Comparison of ENCODE assay signal across 16 cellular contexts in genomic region chr2:162838141-162838500, GRCh38. TPM values are rescaled to one million over a fixed set of nuclear protein-coding genes. Genes with fewer than 3 reads are reported as not detected.
DNase-seq lines count a peak whose midpoint lies in the region; ATAC-seq and TF ChIP-seq lines count a peak whose summit lies in the region.
"Had no signal": no experiment of that assay in that cellular context is flagged by ENCODE, and none has a peak within 500 bp of the region (broad histone marks: within the 10 kb centered on the region; RNA-seq: fewer than 3 reads in every experiment).

No MANE protein-coding gene starts in this region.

- H3K9me3 ChIP-seq in adipocyte (ENCODE audit: control insufficient read depth, low read length) (no peaks in the 10 kb centered on the region), PC-9 (ENCODE audit: insufficient read depth, low read depth) (no peaks in the 10 kb centered on the region)
- H3K9me3 ChIP-seq: esophagus muscularis mucosa, SJCRH30 had no signal

- no peaks in the 10 kb centered on the region for H3K36me3 Mint-ChIP-seq in nephron (ENCODE audit: low read depth)
- no peaks in the 10 kb centered on the region for H3K36me3 Mint-ChIP-seq in T-helper 2 cell treated with Interferon-gamma antibody and Interleukin-4, amounts not matched to agents 5 μg/mL and 100 μg/mL, for 36 hours (ENCODE audit: low read depth)
- no peaks in the 10 kb centered on the region for H3K36me3 Mint-ChIP-seq in activated T-cell treated with anti-CD3 and anti-CD28 coated beads, Interleukin-2, amount 50 U/mL, for 72 hours (ENCODE audit: insufficient read depth in 2 of 2)

- no peaks in the 10 kb centered on the region for H3K9me3 Mint-ChIP-seq in nephron
- no peaks in the 10 kb centered on the region for H3K9me3 Mint-ChIP-seq in T-helper 2 cell treated with Interferon-gamma antibody and Interleukin-4, amounts not matched to agents 5 μg/mL and 100 μg/mL, for 36 hours
- H3K9me3 Mint-ChIP-seq in activated T-cell treated with anti-CD3 and anti-CD28 coated beads, Interleukin-2, amount 50 U/mL, for 72 hours = peaks cover 1 to 6% of the 10 kb centered on the region in 2 donors

- no peak overlapping the region for H3K9ac ChIP-seq in adipocyte (ENCODE audit: low read length)

- DNase-seq in DMS53 (lab: John Stamatoyannopoulos, UW) (peak; percentile 82), NCI-H128 (lab: John Stamatoyannopoulos, UW; ENCODE audit: unreplicated experiment) (peak; percentile 45), adipocyte (ENCODE audit: low read depth) (no peak), PC-9 (no peak)
- DNase-seq in T-helper 2 cell treated with Interferon-gamma antibody and Interleukin-4, amounts not matched to agents 5 μg/mL and 100 μg/mL, for 36 hours (ENCODE audit: low spot score) = no peak
- no peak for DNase-seq in activated T-cell treated with anti-CD3 and anti-CD28 coated beads, Interleukin-2, amount 50 U/mL, for 72 hours
- DNase-seq: activated B cell treated with CpG ODN at 0.5 μM for 24 hours; activated T-cell treated with anti-CD3 and anti-CD28 coated beads, Interleukin-2, amount 50 U/mL, for 24 hours; immature natural killer cell; NCI-H1048; SJCRH30; stimulated activated CD4-positive, alpha-beta T cell treated with anti-CD3 and anti-CD28 coated beads, Interleukin-15, amount 100 ng/mL, for 24 hours had no signal

- H4K20me1 ChIP-seq in PC-9 (ENCODE audit: insufficient read depth) = no peaks in the 10 kb centered on the region

- TF ChIP-seq CTCF in nephron (IDR thresholded peaks at IDR 0.05; ENCODE audit: unreplicated experiment in 3 of 3) (no peak), PC-9 (conservative IDR thresholded peaks at IDR 0.05) (no peak)

- ATAC-seq in activated T-cell treated with anti-CD3 and anti-CD28 coated beads, Interleukin-2, amount 50 U/mL, for 72 hours (replicated peaks in 1 of 2) = no peak
- no peak for ATAC-seq in HG03571 (IDR thresholded peaks at IDR 0.05; ENCODE audit: unreplicated experiment)

- no peak overlapping the region for H3K4me2 ChIP-seq in PC-9

- no peaks in the 10 kb centered on the region for H3K9me2 ChIP-seq in PC-9 (ENCODE audit: insufficient read depth)

- H2AFZ ChIP-seq in PC-9 = no peak overlapping the region

- CTCF ChIA-PET in PC-9 (lab: Charles Lee) = no interaction called here

- H3F3A ChIP-seq in PC-9 (ENCODE audit: insufficient read depth, low read depth) = no peaks in the 10 kb centered on the region

- no peaks in the 10 kb centered on the region for H3K79me2 ChIP-seq in PC-9 (ENCODE audit: low read depth)

- H3K4me3 Mint-ChIP-seq in nephron = peak overlapping the region; percentile 70 to 76 (median 72)
- H3K4me3 Mint-ChIP-seq in T-helper 2 cell treated with Interferon-gamma antibody and Interleukin-4, amounts not matched to agents 5 μg/mL and 100 μg/mL, for 36 hours = no peak overlapping the region
- H3K4me3 Mint-ChIP-seq in activated T-cell treated with anti-CD3 and anti-CD28 coated beads, Interleukin-2, amount 50 U/mL, for 72 hours = no peak overlapping the region
- H3K4me3 Mint-ChIP-seq: activated B cell treated with CpG ODN at 0.5 μM for 24 hours; activated T-cell treated with anti-CD3 and anti-CD28 coated beads, Interleukin-2, amount 50 U/mL, for 24 hours; immature natural killer cell had no signal

- H3K27ac Mint-ChIP-seq in nephron = no peak overlapping the region
- no peak overlapping the region for H3K27ac Mint-ChIP-seq in T-helper 2 cell treated with Interferon-gamma antibody and Interleukin-4, amounts not matched to agents 5 μg/mL and 100 μg/mL, for 36 hours
- H3K27ac Mint-ChIP-seq in activated T-cell treated with anti-CD3 and anti-CD28 coated beads, Interleukin-2, amount 50 U/mL, for 72 hours = no peak overlapping the region
- H3K27ac Mint-ChIP-seq: activated B cell treated with CpG ODN at 0.5 μM for 24 hours; activated T-cell treated with anti-CD3 and anti-CD28 coated beads, Interleukin-2, amount 50 U/mL, for 24 hours; immature natural killer cell had no signal

- H3K27me3 ChIP-seq in adipocyte (replicated peaks; ENCODE audit: control insufficient read depth, insufficient read depth, low read length) (peaks cover 17% of the 10 kb centered on the region), PC-9 (ENCODE audit: insufficient read depth, low read depth) (0 out of 2 replicates have a peak, but pooled peaks cover 3% of the 10 kb centered on the region)
- H3K27me3 ChIP-seq: SJCRH30 had no signal

- H3K4me3 ChIP-seq in adipocyte (ENCODE audit: low read length) = peak overlapping the region; percentile 11
- H3K4me3 ChIP-seq in PC-9 = no peak overlapping the region
- H3K4me3 ChIP-seq: SJCRH30 had no signal

- H3K4me1 ChIP-seq in adipocyte (ENCODE audit: control insufficient read depth, insufficient read depth, low read length) (no peaks in the 10 kb centered on the region), PC-9 (replicated peaks; ENCODE audit: insufficient read depth) (no peaks in the 10 kb centered on the region)
- H3K4me1 ChIP-seq: SJCRH30 had no signal

- BruUV-seq in PC-9 (replicated peaks; lab: Mats Ljungman, UMichigan) = no TSS peak

- H3K27me3 Mint-ChIP-seq in nephron (ENCODE audit: low read depth) = peaks cover 56% of the 10 kb centered on the region
- no peaks in the 10 kb centered on the region for H3K27me3 Mint-ChIP-seq in T-helper 2 cell treated with Interferon-gamma antibody and Interleukin-4, amounts not matched to agents 5 μg/mL and 100 μg/mL, for 36 hours (ENCODE audit: low read depth)
- peaks cover 15% of the 10 kb centered on the region for H3K27me3 Mint-ChIP-seq in activated T-cell treated with anti-CD3 and anti-CD28 coated beads, Interleukin-2, amount 50 U/mL, for 72 hours (ENCODE audit: low read depth)

- peaks cover 16% of the 10 kb centered on the region for H3K4me1 Mint-ChIP-seq in nephron
- no peaks in the 10 kb centered on the region for H3K4me1 Mint-ChIP-seq in T-helper 2 cell treated with Interferon-gamma antibody and Interleukin-4, amounts not matched to agents 5 μg/mL and 100 μg/mL, for 36 hours (ENCODE audit: low read depth)
- H3K4me1 Mint-ChIP-seq in activated T-cell treated with anti-CD3 and anti-CD28 coated beads, Interleukin-2, amount 50 U/mL, for 72 hours (ENCODE audit: low read depth) = no peaks in the 10 kb centered on the region
- H3K4me1 Mint-ChIP-seq: activated B cell treated with CpG ODN at 0.5 μM for 24 hours, immature natural killer cell had no signal

- no peak overlapping the region for H3K27ac ChIP-seq in PC-9
- H3K27ac ChIP-seq: esophagus muscularis mucosa, SJCRH30 had no signal

- H3K36me3 ChIP-seq in adipocyte (ENCODE audit: control insufficient read depth, insufficient read depth, low read length, severe bottlenecking) = no peaks in the 10 kb centered on the region
- H3K36me3 ChIP-seq in PC-9 (ENCODE audit: low read depth) = no peaks in the 10 kb centered on the region
- H3K36me3 ChIP-seq: esophagus muscularis mucosa, SJCRH30 had no signal

- POLR2A ChIA-PET in PC-9 (lab: Charles Lee; ENCODE audit: unreplicated experiment) = no interaction called here

- intact Hi-C loops in PC-9 (cut with micrococcal nuclease; ENCODE audit: unreplicated experiment) = no loop called here

RNA-seq across cellular contexts. Expression of gene KCNH7, which starts 0.4 kb away (rescaled TPM):
- not detected in 2 replicates for total RNA-seq in PC-9 (2021)
- not detected for total RNA-seq in activated T-cell treated with anti-CD3 and anti-CD28 coated beads, Interleukin-2, amount 50 U/mL, for 72 hours
- total RNA-seq: activated B cell treated with CpG ODN at 0.5 μM for 24 hours, aorta had no signal

Comparison
In these comparisons a context has a peak if more than half of its experiments do, and no peak if none do; other contexts are left out.
1. DNase-seq: peak in DMS53 (single experiment) and NCI-H128 (single experiment); none in adipocyte (single experiment), PC-9 (0 of 2), T-helper 2 cell treated with Interferon-gamma antibody and Interleukin-4, amounts not matched to agents 5 μg/mL and 100 μg/mL, for 36 hours (single experiment) and activated T-cell treated with anti-CD3 and anti-CD28 coated beads, Interleukin-2, amount 50 U/mL, for 72 hours (0 of 2).
2. H3K4me3 Mint-ChIP-seq: peak in nephron (3 of 3); none in T-helper 2 cell treated with Interferon-gamma antibody and Interleukin-4, amounts not matched to agents 5 μg/mL and 100 μg/mL, for 36 hours (single experiment) and activated T-cell treated with anti-CD3 and anti-CD28 coated beads, Interleukin-2, amount 50 U/mL, for 72 hours (0 of 2).